9 cellular contexts compared by ENCODE assay signal in genomic region chr22:27331526-27332281, GRCh38.
A peak's percentile ranks its signal among the peaks of the same experiment; 100 is the strongest.
DNase-seq lines count a peak whose midpoint lies in the region; FAIRE-seq and TF ChIP-seq lines count a peak whose summit lies in the region.
"Had no signal": no experiment of that assay in that cellular context is flagged by ENCODE, and none has a peak within 500 bp of the region (broad histone marks: within the 10 kb centered on the region; RNA-seq: fewer than 3 reads in every experiment).

No MANE protein-coding gene starts in this region.

- H3K36me3 Mint-ChIP-seq in astrocyte (ENCODE audit: low read depth, unreplicated experiment) = peaks cover 2% of the 10 kb centered on the region

- no peaks in the 10 kb centered on the region for H3K79me2 ChIP-seq in astrocyte (ENCODE audit: insufficient read depth, low read length)

- no peak overlapping the region for H3K4me3 Mint-ChIP-seq in astrocyte (ENCODE audit: unreplicated experiment)

- peaks cover 12% of the 10 kb centered on the region for H3K27me3 Mint-ChIP-seq in astrocyte (ENCODE audit: low read depth, unreplicated experiment)

- H3K9ac ChIP-seq in astrocyte (ENCODE audit: low read length) = no peak overlapping the region
- H3K9ac ChIP-seq in kidney (ENCODE audit: low read length in 2 of 2) = no peak overlapping the region

- DNase-seq in NCI-H526 (lab: John Stamatoyannopoulos, UW) (peak; percentile 24 to 39), NCI-H526 treated with DMSO at 0.1 percent for 48 hours (lab: John Stamatoyannopoulos, UW) (no peak), astrocyte (ENCODE audit: low read depth) (no peak), kidney (peak; percentile 82), transverse colon (peak; percentile 38), activated gamma-delta T cell (lab: John Stamatoyannopoulos, UW) (no peak), NCI-H2196 (lab: John Stamatoyannopoulos, UW; ENCODE audit: unreplicated experiment) (no peak), GM13976 (ENCODE audit: low spot score) (no peak)

- H3K36me3 ChIP-seq in astrocyte (ENCODE audit: insufficient read depth, low read length) (no peaks in the 10 kb centered on the region), kidney (ENCODE audit: control insufficient read depth in 1 of 2, insufficient read depth in 2 of 2, low read length in 2 of 2) (no peaks in the 10 kb centered on the region), transverse colon (no peaks in the 10 kb centered on the region)

- H3K27ac ChIP-seq in astrocyte (ENCODE audit: low read depth, low read length) (no peak overlapping the region), kidney (ENCODE audit: low read depth in 2 of 2, low read length in 2 of 2) (no peak overlapping the region), transverse colon (no peak overlapping the region)

- H3K9me3 ChIP-seq in astrocyte (ENCODE audit: insufficient read depth, low read depth, low read length) (no peaks in the 10 kb centered on the region), kidney (ENCODE audit: control insufficient read depth in 1 of 2, low read length in 2 of 2) (peaks cover 0 to 6% of the 10 kb centered on the region in 2 donors), transverse colon (no peaks in the 10 kb centered on the region)

- whole genome bisulfite sequencing in transverse colon (ENCODE audit: low coverage in 1 of 2), 2 donors = 26 to 43% methylated on average over 3 to 16 of the region's 16 CpGs

- peaks cover 7% of the 10 kb centered on the region for H3K9me3 Mint-ChIP-seq in astrocyte (ENCODE audit: unreplicated experiment)

- H3K4me1 ChIP-seq in astrocyte (ENCODE audit: insufficient read depth, low read length) = peaks cover 9% of the 10 kb centered on the region
- H3K4me1 ChIP-seq in kidney (ENCODE audit: control insufficient read depth in 1 of 2, insufficient read depth in 1 of 2, low read depth in 1 of 2, low read length in 2 of 2) = peaks cover 0 to 2% of the 10 kb centered on the region in 2 donors
- no peaks in the 10 kb centered on the region for H3K4me1 ChIP-seq in transverse colon

- FAIRE-seq in astrocyte (lab: Jason Lieb, UNC) = no peak
- FAIRE-seq in kidney (lab: Jason Lieb, UNC) = no peak
- FAIRE-seq: frontal cortex had no signal

- in situ Hi-C loops in transverse colon (cut with MboI; ENCODE audit: low pct_ligation_motif_present in 1 of 4, low pct_unique_long_range_greater_than_20kb in 1 of 4, low sequenced_read_pairs in 3 of 4) = no loop called here
- in situ Hi-C loops in GM13976 (cut with MboI; ENCODE audit: low sequenced_read_pairs, unreplicated experiment) = no loop called here

- H3K27ac Mint-ChIP-seq in astrocyte (ENCODE audit: unreplicated experiment) = no peak overlapping the region

- TF ChIP-seq CTCF in astrocyte (IDR thresholded peaks at IDR 0.05; ENCODE audit: insufficient read depth, low read depth, low read length) = peak; percentile 33
- peak; percentile 21 for TF ChIP-seq CTCF in kidney (IDR thresholded peaks at IDR 0.05; ENCODE audit: borderline replicate concordance, extremely low read depth, insufficient read depth)
- TF ChIP-seq CTCF in transverse colon (IDR thresholded peaks at IDR 0.05) = peak in 3 of 5 experiments; percentile 35 to 41 (median 37)
- no peak for TF ChIP-seq CTCF in GM13976 (IDR thresholded peaks at IDR 0.05; ENCODE audit: borderline replicate concordance, control extremely low read depth, extremely low read depth, insufficient read depth, missing control alignments)

- H3K4me2 ChIP-seq in astrocyte (ENCODE audit: low read length) = peak overlapping the region; percentile 40

- no peaks in the 10 kb centered on the region for H4K20me1 ChIP-seq in astrocyte (ENCODE audit: insufficient read depth, low read length)

- H3K27me3 ChIP-seq in astrocyte (ENCODE audit: insufficient read depth, low read length) (no peaks in the 10 kb centered on the region), transverse colon (peaks cover 22% of the 10 kb centered on the region)

- H3K4me1 Mint-ChIP-seq in astrocyte (ENCODE audit: low read depth, unreplicated experiment) = peaks cover 14% of the 10 kb centered on the region

- no peak for TF ChIP-seq POLR2A in transverse colon (IDR thresholded peaks at IDR 0.05)

- H2AFZ ChIP-seq in astrocyte (ENCODE audit: low read depth, low read length) = peak overlapping the region; percentile 27

- intact Hi-C loops in kidney (cut with DNase I) (no loop called here), transverse colon (cut with DNase I; ENCODE audit: low total_unique reads) (no loop called here)

- no peak for TF ChIP-seq EP300 in transverse colon (IDR thresholded peaks at IDR 0.05; ENCODE audit: low read depth)

- H3K4me3 ChIP-seq in astrocyte (ENCODE audit: insufficient read depth, low read depth, low read length) (no peak overlapping the region), kidney (ENCODE audit: low read length in 2 of 2) (no peak overlapping the region), transverse colon (no peak overlapping the region)

Comparison
In these comparisons a context has a peak if more than half of its experiments do, and no peak if none do; other contexts are left out.
1. DNase-seq: peak in NCI-H526 (2 of 2), kidney (single experiment) and transverse colon (single experiment); none in NCI-H526 treated with DMSO at 0.1 percent for 48 hours (single experiment), astrocyte (single experiment), activated gamma-delta T cell (single experiment), NCI-H2196 (single experiment) and GM13976 (single experiment).